ENCODE assay signal across 8 cellular contexts in the genomic region with DNA sequence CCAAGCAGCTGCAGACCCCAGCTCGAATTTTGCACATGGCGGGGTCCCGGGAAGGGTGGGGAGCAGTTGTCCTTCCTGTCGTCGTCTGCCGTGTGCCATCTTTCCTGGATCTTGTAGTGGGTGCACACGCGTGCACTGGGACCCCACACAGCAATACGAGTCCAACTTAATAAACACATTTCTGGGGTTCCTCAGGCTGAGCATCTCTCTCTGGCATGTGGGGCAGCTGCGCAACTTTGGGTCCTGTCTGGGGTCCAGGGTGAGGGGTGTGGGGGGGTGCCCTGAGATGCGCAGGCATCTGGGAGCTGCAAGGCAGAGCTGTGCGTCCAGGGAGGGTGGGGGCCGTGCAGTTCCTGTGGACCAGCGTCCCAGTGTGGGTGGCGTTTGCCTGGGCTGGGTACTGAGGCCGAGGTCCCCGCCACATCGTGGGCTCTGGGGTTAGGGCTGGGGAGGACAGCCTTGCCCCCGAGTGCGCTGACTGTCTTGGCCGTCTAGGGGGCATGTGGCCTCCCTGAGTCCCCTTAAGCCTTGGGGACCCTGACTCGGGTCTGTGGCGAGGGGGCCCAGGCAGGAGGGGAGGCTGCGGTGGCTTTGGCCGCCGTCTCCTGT. TPM values are rescaled to one million over a fixed set of nuclear protein-coding genes. Genes with fewer than 3 reads are reported as not detected.
A peak's percentile ranks its signal among the peaks of the same experiment; 100 is the strongest.
DNase-seq lines count a peak whose midpoint lies in the region; ATAC-seq, FAIRE-seq and TF ChIP-seq lines count a peak whose summit lies in the region.
"Had no signal": no experiment of that assay in that cellular context is flagged by ENCODE, and none has a peak within 500 bp of the region (broad histone marks: within the 10 kb centered on the region; RNA-seq: fewer than 3 reads in every experiment).

No MANE protein-coding gene starts in this region.

- DNase-seq in GM23338 (ENCODE audit: low spot score) (no peak), naive B cell (no peak), kidney (no peak), NCI-H1092 (lab: John Stamatoyannopoulos, UW) (no peak)
- no peak for DNase-seq in activated CD4-positive, alpha-beta T cell treated with anti-CD3 and anti-CD28 coated beads, Interleukin-2, amount 50 U/mL, for 4 hours
- DNase-seq: amygdala, foreskin melanocyte had no signal

- peaks cover 2% of the 10 kb centered on the region; the same call in 1 of the 3 replicates for H3K36me3 Mint-ChIP-seq in GM23338 (ENCODE audit: low read depth)
- H3K36me3 Mint-ChIP-seq in naive B cell = no peaks in the 10 kb centered on the region

- H3K4me3 ChIP-seq in GM23338 (peak overlapping the region; percentile 68), WI38 (ENCODE audit: low read depth, low read length) (peak overlapping the region; percentile 61), kidney (ENCODE audit: low read length in 2 of 2) (no peak overlapping the region)

- 0 out of 2 replicates have a peak, but pooled peaks cover 2% of the 10 kb centered on the region for H4K20me1 ChIP-seq in GM23338 (replicated peaks; ENCODE audit: insufficient read depth)

- no peak overlapping the region for H2AFZ ChIP-seq in GM23338

- no peak overlapping the region for H3K27ac ChIP-seq in GM23338 (ENCODE audit: low read depth)
- no peak overlapping the region for H3K27ac ChIP-seq in kidney (ENCODE audit: low read depth in 2 of 2, low read length in 2 of 2)

- H3K4me1 Mint-ChIP-seq in GM23338 = no peaks in the 10 kb centered on the region; the same call in 2 of the 3 replicates
- peaks cover 3 to 4% (median 4%) of the 10 kb centered on the region in 3 donors for H3K4me1 Mint-ChIP-seq in naive B cell

- H3K9me2 ChIP-seq in GM23338 (ENCODE audit: insufficient read depth) = no peaks in the 10 kb centered on the region

- FAIRE-seq in kidney (lab: Jason Lieb, UNC) = no peak

- H3K9ac ChIP-seq in kidney (ENCODE audit: low read length in 2 of 2) = no peak overlapping the region

- peaks cover 7% of the 10 kb centered on the region for H3F3A ChIP-seq in GM23338 (replicated peaks; ENCODE audit: low read depth)

- intact Hi-C loops in kidney (cut with DNase I) = no loop called here

- H3K4me3 Mint-ChIP-seq in GM23338 (no peak overlapping the region), naive B cell (peak overlapping the region in 5 of 8 donors; percentile 62 to 80 (median 70))

- H3K27ac Mint-ChIP-seq in GM23338 = no peak overlapping the region
- H3K27ac Mint-ChIP-seq in naive B cell = peak overlapping the region in 1 of 6 donors; percentile 7

- no peaks in the 10 kb centered on the region for H3K79me2 ChIP-seq in GM23338 (replicated peaks; ENCODE audit: insufficient read depth)

- TF ChIP-seq CTCF in GM23338 (conservative IDR thresholded peaks at IDR 0.05; ENCODE audit: low read depth in 2 of 2) (no peak), WI38 (IDR thresholded peaks at IDR 0.05; ENCODE audit: low read depth, low read length) (no peak), kidney (IDR thresholded peaks at IDR 0.05; ENCODE audit: borderline replicate concordance, extremely low read depth, insufficient read depth) (no peak)

- peak overlapping the region; percentile 92; the same call in 1 of the 2 replicates for H3K4me2 ChIP-seq in GM23338

- H3K27me3 ChIP-seq in GM23338 (ENCODE audit: insufficient read depth) = peaks cover 40% of the 10 kb centered on the region

- no peaks in the 10 kb centered on the region for H3K9me3 Mint-ChIP-seq in GM23338
- H3K9me3 Mint-ChIP-seq in naive B cell = no peaks in the 10 kb centered on the region

- H3K36me3 ChIP-seq in GM23338 (ENCODE audit: insufficient read depth) (no peaks in the 10 kb centered on the region), kidney (ENCODE audit: control insufficient read depth in 1 of 2, insufficient read depth in 2 of 2, low read length in 2 of 2) (no peaks in the 10 kb centered on the region)

- no peaks in the 10 kb centered on the region for H3K9me3 ChIP-seq in kidney (ENCODE audit: control insufficient read depth in 1 of 2, low read length in 2 of 2)

- H3K4me1 ChIP-seq in GM23338 (ENCODE audit: insufficient read depth) (no peaks in the 10 kb centered on the region; the same call in 1 of the 2 replicates), kidney (ENCODE audit: control insufficient read depth in 1 of 2, insufficient read depth in 1 of 2, low read depth in 1 of 2, low read length in 2 of 2) (peaks cover 0 to 7% of the 10 kb centered on the region in 2 donors)

- H3K27me3 Mint-ChIP-seq in GM23338 (ENCODE audit: insufficient read depth, low read depth, poor library complexity) (peaks cover 41% of the 10 kb centered on the region), naive B cell (peaks cover 18 to 20% (median 20%) of the 10 kb centered on the region in 3 donors)

- ATAC-seq in GM23338 = no peak
- ATAC-seq in naive B cell (ENCODE audit: low read depth in 2 of 2) = no peak

TF ChIP-seq in GM23338, 12 proteins besides CTCF, POLR2A, EP300 and RAD21 (continues in another document):
- TF ChIP-seq ZNF114 (CRISPR knock-in tag; IDR thresholded peaks at IDR 0.05) (no peak), ZNF331 (CRISPR knock-in tag; IDR thresholded peaks at IDR 0.05; ENCODE audit: low read depth) (no peak), JUNB (IDR thresholded peaks at IDR 0.05; ENCODE audit: unreplicated experiment) (no peak), NANOG (IDR thresholded peaks at IDR 0.05; ENCODE audit: borderline replicate concordance) (no peak), POLR2AphosphoS5 (IDR thresholded peaks at IDR 0.05; ENCODE audit: low read depth) (no peak), EZH2phosphoT487 (IDR thresholded peaks at IDR 0.05; ENCODE audit: unreplicated experiment) (no peak), EZH2 (IDR thresholded peaks at IDR 0.05; ENCODE audit: low read depth, unreplicated experiment) (no peak)
- TF ChIP-seq, protein P1, sequence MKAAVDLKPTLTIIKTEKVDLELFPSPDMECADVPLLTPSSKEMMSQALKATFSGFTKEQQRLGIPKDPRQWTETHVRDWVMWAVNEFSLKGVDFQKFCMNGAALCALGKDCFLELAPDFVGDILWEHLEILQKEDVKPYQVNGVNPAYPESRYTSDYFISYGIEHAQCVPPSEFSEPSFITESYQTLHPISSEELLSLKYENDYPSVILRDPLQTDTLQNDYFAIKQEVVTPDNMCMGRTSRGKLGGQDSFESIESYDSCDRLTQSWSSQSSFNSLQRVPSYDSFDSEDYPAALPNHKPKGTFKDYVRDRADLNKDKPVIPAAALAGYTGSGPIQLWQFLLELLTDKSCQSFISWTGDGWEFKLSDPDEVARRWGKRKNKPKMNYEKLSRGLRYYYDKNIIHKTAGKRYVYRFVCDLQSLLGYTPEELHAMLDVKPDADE (IDR thresholded peaks at IDR 0.05) = no peak

RNA-seq across cellular contexts. Expression of gene PLEKHN1, which starts 0.7 kb away (rescaled TPM):
- 2.2 and 3.3 TPM in 2 replicates for total RNA-seq in GM23338 (2014; rRNA removed; shearing (Covaris generic))
- polyA plus RNA-seq in GM23338 (2016; fragmentation: Nextera tagmentation; extraction: Ambion mirVana) (0.94 and 1.4 TPM in 2 replicates), naive B cell (ENCODE audit: low read depth in 6 of 6) (not detected), kidney (ENCODE audit: insufficient read depth, low read depth, low replicate concordance) (not detected)
- total RNA-seq in kidney = 14.3 TPM

RNA-seq across cellular contexts. Expression of gene KLHL17, which starts 5.2 kb away (rescaled TPM):
- 27.8 and 37.1 TPM in 2 replicates for total RNA-seq in GM23338 (2014; rRNA removed; shearing (Covaris generic))
- polyA plus RNA-seq in GM23338 (2016; fragmentation: Nextera tagmentation; extraction: Ambion mirVana) = 16.5 and 17.8 TPM in 2 replicates
- 1 to 10 TPM in 4 of 6 donors, under 1 TPM in 1, not detected in 1; 0.70 to 1.8 (median 1.4) TPM for polyA plus RNA-seq in naive B cell (ENCODE audit: low read depth in 6 of 6)
- total RNA-seq in kidney = 11.5 TPM
- polyA plus RNA-seq in kidney (ENCODE audit: insufficient read depth, low read depth, low replicate concordance) = 6.9 TPM

RNA-seq across cellular contexts. Expression of gene NOC2L, which starts 6.6 kb away (rescaled TPM):
- 123 and 125 TPM in 2 replicates for total RNA-seq in GM23338 (2014; rRNA removed; shearing (Covaris generic))
- 79.3 and 89.0 TPM in 2 replicates for polyA plus RNA-seq in GM23338 (2016; fragmentation: Nextera tagmentation; extraction: Ambion mirVana)
- polyA plus RNA-seq in naive B cell (ENCODE audit: low read depth in 6 of 6) = 10 to 100 TPM; 50.8 to 78.2 (median 60.4) TPM
- 65.5 TPM for total RNA-seq in kidney
- polyA plus RNA-seq in kidney (ENCODE audit: insufficient read depth, low read depth, low replicate concordance) = 42.4 TPM

RNA-seq across cellular contexts. Expression of gene PERM1, which starts 16.3 kb away (rescaled TPM):
- total RNA-seq in GM23338 (2014; rRNA removed; shearing (Covaris generic)) = not detected in 2 replicates
- polyA plus RNA-seq in GM23338 (2016; fragmentation: Nextera tagmentation; extraction: Ambion mirVana) = 0.66 and 1.1 TPM in 2 replicates
- not detected for polyA plus RNA-seq in naive B cell (ENCODE audit: low read depth in 6 of 6)
- total RNA-seq in kidney = 0.25 TPM
- polyA plus RNA-seq in kidney (ENCODE audit: insufficient read depth, low read depth, low replicate concordance) = 0.86 TPM

RNA-seq across cellular contexts. Expression of gene HES4, which starts 34.3 kb away (rescaled TPM):
- total RNA-seq in GM23338 (2014; rRNA removed; shearing (Covaris generic)) = 2.3 and 4.8 TPM in 2 replicates
- 6.7 and 7.9 TPM in 2 replicates for polyA plus RNA-seq in GM23338 (2016; fragmentation: Nextera tagmentation; extraction: Ambion mirVana)
- polyA plus RNA-seq in naive B cell (ENCODE audit: low read depth in 6 of 6) = under 1 TPM in 2 of 6 donors, not detected in 4; 0.45 to 0.64 TPM
- total RNA-seq in kidney = 32.0 TPM
- polyA plus RNA-seq in kidney (ENCODE audit: insufficient read depth, low read depth, low replicate concordance) = 15.8 TPM

Comparison
In these comparisons a context has a peak if more than half of its experiments do, and no peak if none do; other contexts are left out.
1. H3K4me3 ChIP-seq: peak in GM23338 (single experiment) and WI38 (single experiment); none in kidney (0 of 2).